Comparison of ENCODE assay signal across 8 cellular contexts in the genomic region with DNA sequence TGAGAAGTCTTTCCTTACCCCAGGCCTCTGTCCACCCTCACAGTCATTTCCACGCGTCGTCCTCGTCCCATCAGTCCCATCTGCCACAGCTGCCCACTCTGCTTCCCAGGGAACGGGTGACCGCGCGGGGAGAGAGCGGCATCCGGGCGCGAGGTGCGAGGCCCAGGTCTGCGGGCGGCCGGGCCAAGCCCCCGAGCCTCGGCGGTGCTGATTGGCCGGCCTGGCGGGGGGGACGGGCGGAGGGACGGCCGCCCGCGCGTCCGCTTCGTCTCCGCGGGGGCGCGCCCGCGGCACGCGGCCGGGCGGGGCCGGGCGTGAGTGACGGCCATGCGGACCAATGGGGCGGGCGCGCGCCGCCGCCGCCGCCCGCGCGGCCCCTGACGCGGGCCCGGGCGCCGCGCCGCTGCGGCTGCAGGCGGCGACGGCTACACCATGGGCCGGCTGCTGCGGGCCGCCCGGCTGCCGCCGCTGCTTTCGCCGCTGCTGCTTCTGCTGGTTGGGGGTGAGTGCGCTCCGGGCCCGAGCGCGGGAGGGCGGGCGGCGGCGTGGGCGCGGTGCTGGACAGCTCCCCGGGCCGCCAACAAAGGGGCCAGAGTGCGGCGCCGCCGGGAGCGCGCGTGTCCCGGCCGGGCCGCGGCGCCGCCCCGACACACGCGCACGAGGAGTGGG. TPM values are rescaled to one million over a fixed set of nuclear protein-coding genes. Genes with fewer than 3 reads are reported as not detected.
DNase-seq lines count a peak whose midpoint lies in the region; ATAC-seq, FAIRE-seq and TF ChIP-seq lines count a peak whose summit lies in the region.

A gene with protein sequence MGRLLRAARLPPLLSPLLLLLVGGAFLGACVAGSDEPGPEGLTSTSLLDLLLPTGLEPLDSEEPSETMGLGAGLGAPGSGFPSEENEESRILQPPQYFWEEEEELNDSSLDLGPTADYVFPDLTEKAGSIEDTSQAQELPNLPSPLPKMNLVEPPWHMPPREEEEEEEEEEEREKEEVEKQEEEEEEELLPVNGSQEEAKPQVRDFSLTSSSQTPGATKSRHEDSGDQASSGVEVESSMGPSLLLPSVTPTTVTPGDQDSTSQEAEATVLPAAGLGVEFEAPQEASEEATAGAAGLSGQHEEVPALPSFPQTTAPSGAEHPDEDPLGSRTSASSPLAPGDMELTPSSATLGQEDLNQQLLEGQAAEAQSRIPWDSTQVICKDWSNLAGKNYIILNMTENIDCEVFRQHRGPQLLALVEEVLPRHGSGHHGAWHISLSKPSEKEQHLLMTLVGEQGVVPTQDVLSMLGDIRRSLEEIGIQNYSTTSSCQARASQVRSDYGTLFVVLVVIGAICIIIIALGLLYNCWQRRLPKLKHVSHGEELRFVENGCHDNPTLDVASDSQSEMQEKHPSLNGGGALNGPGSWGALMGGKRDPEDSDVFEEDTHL (plus strand): TSS at position 398 of the 669 bp plus-strand sequence. CDS start 35 bp downstream, at position 433.

- H3K9me3 Mint-ChIP-seq in stimulated activated effector memory CD8-positive, alpha-beta T cell treated with anti-CD3 and anti-CD28 coated beads, Interleukin-12 subunit alpha, Interleukin-12 subunit beta, amount 100 ng/mL, for 72 hours, result no peaks in the 10 kb centered on the region

- no peak within 1 kb of the TSS; the same call in 1 of the 2 replicates for H3K18ac ChIP-seq in H1 (ENCODE audit: extremely low read depth, low read length)

- TF ChIP-seq EP300 in A549 (IDR thresholded peaks at IDR 0.05), result no peak
- no peak for TF ChIP-seq EP300 in H1 (IDR thresholded peaks at IDR 0.05; ENCODE audit: borderline replicate concordance in 1 of 2, low read depth in 2 of 2, low read length in 2 of 2)

- peak within 1 kb of the TSS; percentile 84 for H3K4me3 Mint-ChIP-seq in stimulated activated effector memory CD8-positive, alpha-beta T cell treated with anti-CD3 and anti-CD28 coated beads, Interleukin-12 subunit alpha, Interleukin-12 subunit beta, amount 100 ng/mL, for 72 hours

- ATAC-seq in A549, result peak; percentile 66 to 80
- peak; percentile 60 for ATAC-seq in stimulated activated effector memory CD8-positive, alpha-beta T cell treated with anti-CD3 and anti-CD28 coated beads, Interleukin-12 subunit alpha, Interleukin-12 subunit beta, amount 100 ng/mL, for 72 hours

- no peak within 1 kb of the TSS for H3K23ac ChIP-seq in H1 (ENCODE audit: insufficient read length)

- peaks cover 3% of the 10 kb centered on the region; the same call in 1 of the 2 replicates for H3K23me2 ChIP-seq in H1 (ENCODE audit: low read depth, low read length)

- H2AK5ac ChIP-seq in H1 (ENCODE audit: low read depth, low read length), result no peak within 1 kb of the TSS

- TF ChIP-seq RAD21 in A549 (conservative IDR thresholded peaks at IDR 0.05 in 1 of 2, IDR thresholded peaks at IDR 0.05 in 1 of 2) (no peak), H1 (IDR thresholded peaks at IDR 0.05 in 1 of 2, conservative IDR thresholded peaks at IDR 0.05 in 1 of 2; ENCODE audit: low read depth in 2 of 2, low read length in 2 of 2) (no peak)

- H3K27me3 ChIP-seq in MG63 (no peaks in the 10 kb centered on the region), H1 (replicated peaks in 1 of 4; ENCODE audit: control insufficient read depth in 3 of 4, extremely low read depth in 1 of 4, insufficient read depth in 3 of 4, low read length in 3 of 4) (peaks cover 13 to 34% (median 29%) of the 10 kb centered on the region in 4 experiments)

- H2BK120ac ChIP-seq in H1 (replicated peaks; ENCODE audit: low read depth, low read length), result no peak within 1 kb of the TSS

- H3K79me1 ChIP-seq in H1 (ENCODE audit: low read depth, low read length), result no peaks in the 10 kb centered on the region

- no peaks in the 10 kb centered on the region for H3K79me2 ChIP-seq in H1 (ENCODE audit: control insufficient read depth in 1 of 2, insufficient read depth in 2 of 2, low read length in 2 of 2)

- H3K4me1 Mint-ChIP-seq in stimulated activated effector memory CD8-positive, alpha-beta T cell treated with anti-CD3 and anti-CD28 coated beads, Interleukin-12 subunit alpha, Interleukin-12 subunit beta, amount 100 ng/mL, for 72 hours, result peaks cover 49% of the 10 kb centered on the region

- no peak for TF ChIP-seq CTCF in A549 (IDR thresholded peaks at IDR 0.05)
- TF ChIP-seq CTCF in GM12864 (IDR thresholded peaks at IDR 0.05; ENCODE audit: low read depth, low read length, missing control alignments), result no peak
- TF ChIP-seq CTCF in H1 (IDR thresholded peaks at IDR 0.05; ENCODE audit: control extremely low read depth in 1 of 3, insufficient read depth in 1 of 3, low read depth in 1 of 3, low read length in 3 of 3), result no peak

- H3K36me3 Mint-ChIP-seq in stimulated activated effector memory CD8-positive, alpha-beta T cell treated with anti-CD3 and anti-CD28 coated beads, Interleukin-12 subunit alpha, Interleukin-12 subunit beta, amount 100 ng/mL, for 72 hours, result peaks cover 8% of the 10 kb centered on the region

- FAIRE-seq in A549 (lab: Jason Lieb, UNC), result no peak
- no peak for FAIRE-seq in H1 (lab: Jason Lieb, UNC)

- H3K4me2 ChIP-seq in A549, result peak within 1 kb of the TSS; percentile 73
- H3K4me2 ChIP-seq in H1 (ENCODE audit: insufficient read depth in 1 of 2, low read depth in 2 of 2, low read length in 2 of 2), result peak within 1 kb of the TSS; percentile 76 to 94

- no CpG with 5 or more reads among the region's 104 CpGs for WGBS in A549 (ENCODE audit: missing lambda C conversion rate)
- WGBS in H1 (ENCODE audit: extremely low coverage in 1 of 2, insufficient coverage in 1 of 2, insufficient read length in 1 of 2, insufficient replicate concordance in 2 of 2, low coverage in 1 of 2, low lambda C conversion rate in 2 of 2, missing lambda C conversion rate in 1 of 2), 2 experiments, result 8% methylated on average over 53 of the region's 104 CpGs; no CpG with 5 or more reads in 1 of the 2 experiments

- POLR2A ChIA-PET in A549 (lab: Yijun Ruan, JAX) (no interaction called here), H1 (lab: Charles Lee; ENCODE audit: partially characterized antibody) (interaction anchor here (0.7 to 3.8 kb wide), 7 partner anchors 8 to 280 kb away, joined by 3 to 24 read pairs (median 3); a partner anchor contains a TSS)

- H3K27ac ChIP-seq in A549, result peak within 1 kb of the TSS; percentile 62 to 81
- no peak within 1 kb of the TSS for H3K27ac ChIP-seq in H1 (ENCODE audit: low read depth, low read length)

- H4K5ac ChIP-seq in H1 (ENCODE audit: insufficient read length, low read depth, low read length), result no peak within 1 kb of the TSS

- H3K36me3 ChIP-seq in MG63 (no peaks in the 10 kb centered on the region), H1 (ENCODE audit: control insufficient read depth in 2 of 4, insufficient read depth in 4 of 4, low read length in 3 of 4) (peaks cover 0 to 6% (median 0%) of the 10 kb centered on the region in 4 experiments; a peak in 2 of 8 replicates)

- H3K14ac ChIP-seq in H1 (ENCODE audit: insufficient read length), result no peak within 1 kb of the TSS

- H2BK15ac ChIP-seq in H1 (ENCODE audit: low read length), result no peak within 1 kb of the TSS

- H3K56ac ChIP-seq in H1 (replicated peaks; ENCODE audit: insufficient read length, low read depth, low read length), result no peak within 1 kb of the TSS

- H3K9ac ChIP-seq in H1 (replicated peaks in 1 of 4; ENCODE audit: extremely low read depth in 1 of 4, low read depth in 3 of 4, low read length in 3 of 4), result no peak within 1 kb of the TSS; a peak in 1 of 7 replicates

- no peak within 1 kb of the TSS for H2BK20ac ChIP-seq in H1 (ENCODE audit: low read length)

- H4K20me1 ChIP-seq in H1 (replicated peaks in 1 of 2; ENCODE audit: control insufficient read depth in 1 of 2, insufficient read depth in 2 of 2, low read length in 2 of 2), result peaks cover 6 to 9% of the 10 kb centered on the region in 2 experiments

- H3K27ac Mint-ChIP-seq in stimulated activated effector memory CD8-positive, alpha-beta T cell treated with anti-CD3 and anti-CD28 coated beads, Interleukin-12 subunit alpha, Interleukin-12 subunit beta, amount 100 ng/mL, for 72 hours, result peak within 1 kb of the TSS; percentile 75

- H2AFZ ChIP-seq in H1 (ENCODE audit: low read length), result no peak within 1 kb of the TSS

- H2BK5ac ChIP-seq in H1 (ENCODE audit: low read depth, low read length), result no peak within 1 kb of the TSS

- H2BK12ac ChIP-seq in H1 (ENCODE audit: low read depth, low read length), result no peak within 1 kb of the TSS; the same call in 1 of the 2 replicates

- H4K8ac ChIP-seq in H1 (ENCODE audit: extremely low read depth, insufficient read depth, low read length), result peak within 1 kb of the TSS; percentile 40; the same call in 1 of the 2 replicates

- H3K4ac ChIP-seq in H1 (replicated peaks; ENCODE audit: insufficient read length, low read depth, low read length), result no peak within 1 kb of the TSS

- TF ChIP-seq POLR2A in A549 (IDR thresholded peaks at IDR 0.05; ENCODE audit: low read length), result peak; percentile 20; the same call in 1 of the 2 replicates
- no peak for TF ChIP-seq POLR2A in H1 (IDR thresholded peaks at IDR 0.05; ENCODE audit: control extremely low read depth in 1 of 2, low read depth in 2 of 2, low read length in 2 of 2)

- H3K4me3 ChIP-seq in A549 (peak within 1 kb of the TSS; percentile 58), GM12864 (ENCODE audit: low read depth, low read length) (peak within 1 kb of the TSS; percentile 66), MG63 (peak within 1 kb of the TSS; percentile 60), H1 (ENCODE audit: extremely low read depth in 1 of 4, insufficient read depth in 2 of 4, low read depth in 3 of 4, low read length in 4 of 4) (peak within 1 kb of the TSS; percentile 44 to 72 (median 56))

- peak within 1 kb of the TSS; percentile 61 for H4K91ac ChIP-seq in H1 (replicated peaks; ENCODE audit: insufficient read length, low read length)

- DNase-seq in A549 (ENCODE audit: low read depth in 1 of 2, low spot score in 1 of 2), result peak; percentile 47 to 56
- DNase-seq in GM12864 (ENCODE audit: low read depth), result no peak
- peak; percentile 74 for DNase-seq in MG63
- DNase-seq in activated CD4-positive, alpha-beta T cell treated with anti-CD3 and anti-CD28 coated beads for 4 hours, result peak; percentile 29 to 30
- peak; percentile 13 to 76 for DNase-seq in H1 (ENCODE audit: low read depth in 1 of 2, low spot score in 2 of 2)
- DNase-seq in medulla oblongata (ENCODE audit: extremely low spot score), result peak; percentile 57
- no peak for DNase-seq in stimulated activated effector memory CD8-positive, alpha-beta T cell treated with anti-CD3 and anti-CD28 coated beads, Interleukin-12 subunit alpha, Interleukin-12 subunit beta, amount 100 ng/mL, for 72 hours (ENCODE audit: low spot score in 2 of 2)
- DNase-seq in NCI-H1694 (lab: John Stamatoyannopoulos, UW), result no peak

- H3K4me1 ChIP-seq in A549 (peaks cover 6% of the 10 kb centered on the region; the same call in 1 of the 3 replicates), H1 (replicated peaks in 1 of 4; ENCODE audit: control insufficient read depth in 3 of 4, insufficient read depth in 4 of 4, low read length in 3 of 4) (peaks cover 0 to 7% (median 3%) of the 10 kb centered on the region in 4 experiments; a peak in 5 of 7 replicates)

- H3K9me3 ChIP-seq in A549 (0 out of 3 replicates have a peak, but pooled peaks cover 3% of the 10 kb centered on the region), MG63 (no peaks in the 10 kb centered on the region), H1 (ENCODE audit: insufficient read depth in 2 of 2, low read depth in 1 of 2, low read length in 1 of 2) (peaks cover 7 to 9% of the 10 kb centered on the region in 2 experiments)

- CTCF ChIA-PET in A549 (lab: Yijun Ruan, JAX) (interaction anchor here (0.8 to 1.8 kb wide), 3 partner anchors 19 to 505 kb away, joined by 3 to 5 read pairs (median 3); no protein-coding TSS in a partner anchor), H1 (lab: Charles Lee; ENCODE audit: partially characterized antibody) (interaction anchor here (1.3 kb wide), 1 partner anchor 42 kb away, joined by 3 read pairs; no protein-coding TSS in a partner anchor)

RNA-seq across cellular contexts. Expression of the gene that starts here (rescaled TPM):
- polyA plus RNA-seq in A549 (2011; rRNA removed) (3.8 and 4.2 TPM in 2 replicates), A549 (2017; fragmentation: RNase III; extraction: RNeasy Plus Mini Kit Qiagen cat#74134 plus additional on column Dnase treatment) (5.5 to 6.2 TPM (median 5.5 TPM) in 3 replicates), H1 (2011; rRNA removed) (27.6 and 32.3 TPM in 2 replicates)
- 7.8 and 10.8 TPM in 2 replicates for polyA plus RNA-seq in A549 (2012; cell fraction: cytosol; rRNA removed)
- polyA plus RNA-seq in A549 (2012; cell fraction: nucleus; rRNA removed), result 10.7 and 16.3 TPM in 2 replicates
- 1.8 and 2.1 TPM in 2 replicates for polyA minus RNA-seq in A549 (2011; rRNA and poly(A)+ RNA removed)
- total RNA-seq in MG63 (2014; rRNA removed; shearing (Covaris generic); ENCODE audit: low replicate concordance), result 70.4 and 84.7 TPM in 2 replicates
- total RNA-seq in H1 (2021; fragmentation: NEBNext Ultra II Directional; extraction: Animal tissue kit (Norgen Biotek cat#: 25700)), result 31.4 and 31.6 TPM in 2 replicates
- 31.9 TPM for polyA plus RNA-seq in H1 (2011; cell fraction: cytosol; rRNA removed)
- 34.9 TPM for polyA plus RNA-seq in H1 (2011; cell fraction: nucleus; rRNA removed)
- polyA plus RNA-seq in H1 (2012, experiment 1 of 2), result 18.1 to 34.6 TPM (median 28.5 TPM) in 4 replicates
- polyA plus RNA-seq in H1 (2012, experiment 2 of 2), result 24.7 TPM
- 45.7 TPM for polyA plus RNA-seq in H1 (2013, experiment 1 of 2)
- 44.4 TPM for polyA plus RNA-seq in H1 (2013, experiment 2 of 2)
- polyA minus RNA-seq in H1 (2011; rRNA and poly(A)+ RNA removed), result 12.9 and 17.4 TPM in 2 replicates
- polyA minus RNA-seq in H1 (2011; cell fraction: cytosol; rRNA and poly(A)+ RNA removed), result 14.2 TPM
- polyA minus RNA-seq in H1 (2011; cell fraction: nucleus; rRNA and poly(A)+ RNA removed), result 13.5 TPM

Comparison
In these comparisons a context has a peak if more than half of its experiments do, and no peak if none do; other contexts are left out.
1. DNase-seq: peak in A549 (2 of 2), MG63 (single experiment), activated CD4-positive, alpha-beta T cell treated with anti-CD3 and anti-CD28 coated beads for 4 hours (2 of 2), H1 (2 of 2) and medulla oblongata (single experiment); none in GM12864 (single experiment), stimulated activated effector memory CD8-positive, alpha-beta T cell treated with anti-CD3 and anti-CD28 coated beads, Interleukin-12 subunit alpha, Interleukin-12 subunit beta, amount 100 ng/mL, for 72 hours (0 of 2) and NCI-H1694 (single experiment).
2. Peak in every context shown above with its lines, with median percentiles within 50 percentile points of each other: H3K4me3 ChIP-seq.